1 cellular context compared by ENCODE assay signal in the genomic region with DNA sequence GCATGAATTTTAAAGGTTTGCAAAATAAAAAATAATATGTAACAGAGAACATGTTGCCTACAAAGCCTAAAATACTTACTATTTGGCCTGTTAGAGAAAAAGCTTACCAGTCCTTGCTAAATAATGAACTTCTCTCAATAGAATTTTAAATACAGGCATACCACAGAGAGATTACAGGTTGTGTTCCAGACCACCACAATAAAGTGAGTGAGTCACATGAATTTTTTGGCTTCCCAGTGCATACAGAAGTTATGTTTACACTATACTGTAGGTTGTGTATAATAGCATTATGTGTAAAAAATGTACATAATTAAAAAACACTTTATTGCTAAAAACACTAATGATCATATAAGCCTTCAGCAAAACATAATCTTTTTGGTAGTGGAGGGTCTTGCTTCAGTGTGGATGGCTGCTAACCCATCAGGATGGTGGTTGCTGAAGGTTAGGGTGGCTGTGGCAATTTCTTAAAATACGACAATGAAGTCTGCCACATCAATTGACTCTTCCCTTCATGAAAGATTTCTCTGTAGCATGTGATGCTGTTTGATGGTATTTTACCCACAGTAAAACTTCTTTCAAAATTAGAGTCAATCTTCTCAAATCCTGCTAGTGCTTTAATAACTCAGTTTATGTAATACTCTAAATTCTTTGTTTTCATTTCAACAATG.
TF ChIP-seq lines count a peak whose summit lies in the region.

No MANE protein-coding gene starts in this region.

TF ChIP-seq in IMR-90, 13 proteins besides CTCF, POLR2A, EP300 and RAD21:
- TF ChIP-seq RFX5 (IDR thresholded peaks at IDR 0.05; ENCODE audit: low read depth, low read length), result no peak
